8 cellular contexts compared by ENCODE assay signal in the genomic region with DNA sequence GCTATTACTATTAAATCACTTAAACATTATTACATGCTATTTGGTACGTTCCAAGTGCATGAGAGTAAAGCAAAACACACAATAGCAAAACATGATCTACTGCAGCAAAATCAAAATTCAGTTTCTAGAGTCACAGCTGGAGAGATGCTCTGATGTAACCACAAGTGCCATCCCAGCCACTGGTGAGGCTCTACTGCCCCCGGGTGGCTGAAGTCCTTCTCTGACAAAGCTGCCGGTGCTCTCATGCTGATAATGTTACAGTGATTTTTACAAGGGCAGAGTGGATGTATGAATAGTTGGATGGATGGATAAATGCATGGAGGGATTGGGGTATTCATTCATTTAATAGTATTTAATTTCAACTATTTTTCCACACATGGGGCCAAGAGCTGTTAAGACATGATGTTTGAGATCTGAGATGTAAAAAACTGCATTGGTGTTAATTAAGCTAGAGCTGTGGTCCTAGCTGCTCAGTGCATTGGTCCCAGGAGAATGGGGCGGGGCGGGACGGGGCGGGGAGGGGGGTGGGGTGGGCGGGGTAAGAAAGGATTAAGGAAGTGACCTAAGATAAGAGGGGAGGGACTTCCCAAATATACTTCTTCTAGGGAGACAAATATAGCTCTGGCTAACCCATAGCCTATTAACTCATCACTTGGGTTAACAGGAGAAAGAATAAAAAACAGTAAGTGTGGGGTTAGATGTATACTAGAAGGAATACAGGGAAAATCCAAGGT. TPM values are rescaled to one million over a fixed set of nuclear protein-coding genes. Genes with fewer than 3 reads are reported as not detected.
DNase-seq lines count a peak whose midpoint lies in the region; ATAC-seq lines count a peak whose summit lies in the region.

No MANE protein-coding gene starts in this region.

- no peak overlapping the region for H3K27ac ChIP-seq in SK-N-MC

- no peak overlapping the region for H3K9ac ChIP-seq in SK-N-MC (ENCODE audit: insufficient read length)

- H3K36me3 ChIP-seq in SK-N-MC (ENCODE audit: insufficient read depth, low read length) = no peaks in the 10 kb centered on the region

- no peak overlapping the region for H3K4me3 ChIP-seq in SK-N-MC

- peaks cover 0 to 5% of the 10 kb centered on the region in 2 donors for H3K36me3 Mint-ChIP-seq in activated naive CD4-positive, alpha-beta T cell treated with anti-CD3 and anti-CD28 coated beads, Interleukin-2, amount 50 U/mL, for 72 hours

- intact Hi-C loops in head of caudate nucleus (cut with DNase I) = loop anchor here (5.0 kb wide), 1 partner anchor 378 kb away; no protein-coding TSS in a partner anchor
- intact Hi-C loops in posterior vena cava (cut with DNase I) = no loop called here

- no peaks in the 10 kb centered on the region for H3K9me3 ChIP-seq in SK-N-MC (ENCODE audit: low read depth, low read length)

- no peaks in the 10 kb centered on the region for H3K9me3 Mint-ChIP-seq in activated naive CD4-positive, alpha-beta T cell treated with anti-CD3 and anti-CD28 coated beads, Interleukin-2, amount 50 U/mL, for 72 hours

- ATAC-seq in activated naive CD4-positive, alpha-beta T cell treated with anti-CD3 and anti-CD28 coated beads, Interleukin-2, amount 50 U/mL, for 72 hours = peak; percentile 54 to 72
- ATAC-seq in HG03139 (IDR thresholded peaks at IDR 0.05; ENCODE audit: unreplicated experiment) = no peak
- no peak for ATAC-seq in HG03159 (IDR thresholded peaks at IDR 0.05; ENCODE audit: unreplicated experiment)

- DNase-seq in GM04504 (ENCODE audit: low read depth) (peak; percentile 45), NCI-H1092 (lab: John Stamatoyannopoulos, UW) (peak; percentile 52), SK-N-MC (ENCODE audit: low read depth, low spot score) (peak; percentile 50), head of caudate nucleus (peak; percentile 75 to 93 (median 87)), posterior vena cava (ENCODE audit: low spot score) (peak; percentile 91)
- DNase-seq in activated naive CD4-positive, alpha-beta T cell treated with anti-CD3 and anti-CD28 coated beads, Interleukin-2, amount 50 U/mL, for 72 hours (ENCODE audit: low spot score in 2 of 2) = peak in 1 of 2 donors; percentile 69

- H3K27ac Mint-ChIP-seq in activated naive CD4-positive, alpha-beta T cell treated with anti-CD3 and anti-CD28 coated beads, Interleukin-2, amount 50 U/mL, for 72 hours = no peak overlapping the region

RNA-seq across cellular contexts. Expression of a gene that starts 5.3 kb away (rescaled TPM):
- total RNA-seq in activated naive CD4-positive, alpha-beta T cell treated with anti-CD3 and anti-CD28 coated beads, Interleukin-2, amount 50 U/mL, for 72 hours = 1 to 10 TPM; 1.1 to 1.6 TPM
- total RNA-seq in posterior vena cava = 1 to 10 TPM; 2.2 to 3.1 TPM

Comparison
In these comparisons a context has a peak if more than half of its experiments do, and no peak if none do; other contexts are left out.
1. ATAC-seq: peak in activated naive CD4-positive, alpha-beta T cell treated with anti-CD3 and anti-CD28 coated beads, Interleukin-2, amount 50 U/mL, for 72 hours (2 of 2); none in HG03139 (single experiment) and HG03159 (single experiment).